Comparison of ENCODE assay signal across 8 cellular contexts in genomic region chr18:20950827-20951226, GRCh38.
DNase-seq lines count a peak whose midpoint lies in the region; ATAC-seq and TF ChIP-seq lines count a peak whose summit lies in the region.
"Not testable (repeated sequence)": the region's sequence is repeated elsewhere in the genome, so short reads cannot be mapped to it uniquely, and the experiment has no call there.

No MANE protein-coding gene starts in this region.

- not testable (repeated sequence) for H3K36me3 Mint-ChIP-seq in activated CD8-positive, alpha-beta T cell treated with anti-CD3 and anti-CD28 coated beads for 36 hours (ENCODE audit: low read depth); activated naive CD8-positive, alpha-beta T cell treated with anti-CD3 and anti-CD28 coated beads for 36 hours

- not testable (repeated sequence) for H2AK5ac ChIP-seq in mesenchymal stem cell (ENCODE audit: low read length, severe bottlenecking)

- H3K27me3 Mint-ChIP-seq in activated CD8-positive, alpha-beta T cell treated with anti-CD3 and anti-CD28 coated beads for 36 hours; activated naive CD8-positive, alpha-beta T cell treated with anti-CD3 and anti-CD28 coated beads for 36 hours: not testable (repeated sequence)

- H3K14ac ChIP-seq in mesenchymal stem cell (ENCODE audit: low read length in 2 of 2) = not testable (repeated sequence)

- not testable (repeated sequence) for H3K18ac ChIP-seq in mesenchymal stem cell (ENCODE audit: low read depth in 1 of 2, low read length in 2 of 2)

- H3K36me3 ChIP-seq in mesenchymal stem cell (ENCODE audit: control insufficient read depth in 1 of 2, insufficient read depth in 2 of 2, low read depth in 1 of 2, low read length in 2 of 2) = peaks cover 0 to 16% of the 10 kb centered on the region in 2 experiments

- not testable (repeated sequence) for H3K4me1 ChIP-seq in mesenchymal stem cell (ENCODE audit: control insufficient read depth, insufficient read depth, low read depth, low read length)

- H4K91ac ChIP-seq in mesenchymal stem cell (ENCODE audit: low read length) = not testable (repeated sequence)

- DNase-seq in EH (ENCODE audit: low read depth) (peak; percentile 7), mesenchymal stem cell (peak; percentile 6)
- not testable (repeated sequence) for DNase-seq in activated CD8-positive, alpha-beta T cell treated with anti-CD3 and anti-CD28 coated beads for 36 hours; activated naive CD8-positive, alpha-beta T cell treated with anti-CD3 and anti-CD28 coated beads for 36 hours

- not testable (repeated sequence) for H3K9me3 ChIP-seq in mesenchymal stem cell (ENCODE audit: control insufficient read depth, low read length)

- H3K27me3 ChIP-seq in mesenchymal stem cell (ENCODE audit: control insufficient read depth in 1 of 2, insufficient read depth in 1 of 2, low read length in 2 of 2) = not testable (repeated sequence)

- CTCF ChIA-PET in activated CD8-positive, alpha-beta T cell treated with anti-CD3 and anti-CD28 coated beads for 36 hours (lab: Charles Lee) = not testable (repeated sequence)

- H3K4me3 ChIP-seq in mesenchymal stem cell (ENCODE audit: insufficient read depth in 1 of 2, low read depth in 1 of 2, low read length in 2 of 2) = not testable (repeated sequence)

- not testable (repeated sequence) for H2AFZ ChIP-seq in mesenchymal stem cell (ENCODE audit: low read depth, low read length)

- not testable (repeated sequence) for H3K9ac ChIP-seq in mesenchymal stem cell (ENCODE audit: low read length)

- not testable (repeated sequence) for H2BK15ac ChIP-seq in mesenchymal stem cell (ENCODE audit: low read depth, poor library complexity, severe bottlenecking)

- WGBS in mesenchymal stem cell = 81% methylated on average over 2 of the region's 2 CpGs

- not testable (repeated sequence) for H3K4me1 Mint-ChIP-seq in activated CD8-positive, alpha-beta T cell treated with anti-CD3 and anti-CD28 coated beads for 36 hours (ENCODE audit: low read depth); activated naive CD8-positive, alpha-beta T cell treated with anti-CD3 and anti-CD28 coated beads for 36 hours

- ATAC-seq in GM18868 (IDR thresholded peaks at IDR 0.05; ENCODE audit: unreplicated experiment) (peak; percentile 78), GM21360 (IDR thresholded peaks at IDR 0.05; ENCODE audit: unreplicated experiment) (peak; percentile 65), HG02870 (IDR thresholded peaks at IDR 0.05; ENCODE audit: unreplicated experiment) (peak; percentile 79), HG03432 (IDR thresholded peaks at IDR 0.05; ENCODE audit: unreplicated experiment) (peak; percentile 50)
- ATAC-seq in activated CD8-positive, alpha-beta T cell treated with anti-CD3 and anti-CD28 coated beads for 36 hours = peak; percentile 56

- peak overlapping the region; percentile 81 for H3K27ac Mint-ChIP-seq in activated CD8-positive, alpha-beta T cell treated with anti-CD3 and anti-CD28 coated beads for 36 hours
- peak overlapping the region; percentile 86 for H3K27ac Mint-ChIP-seq in activated naive CD8-positive, alpha-beta T cell treated with anti-CD3 and anti-CD28 coated beads for 36 hours

- not testable (repeated sequence) for H3K23ac ChIP-seq in mesenchymal stem cell (ENCODE audit: low read length in 2 of 2)

- not testable (repeated sequence) for H3K4me3 Mint-ChIP-seq in activated CD8-positive, alpha-beta T cell treated with anti-CD3 and anti-CD28 coated beads for 36 hours; activated naive CD8-positive, alpha-beta T cell treated with anti-CD3 and anti-CD28 coated beads for 36 hours

- H3K79me1 ChIP-seq in mesenchymal stem cell (replicated peaks; ENCODE audit: low read length, poor library complexity, severe bottlenecking) = not testable (repeated sequence)

- not testable (repeated sequence) for TF ChIP-seq CTCF in activated CD8-positive, alpha-beta T cell treated with anti-CD3 and anti-CD28 coated beads for 36 hours (IDR thresholded peaks at IDR 0.05)

- POLR2A ChIA-PET in activated CD8-positive, alpha-beta T cell treated with anti-CD3 and anti-CD28 coated beads for 36 hours (lab: Charles Lee) = not testable (repeated sequence)

- not testable (repeated sequence) for H4K8ac ChIP-seq in mesenchymal stem cell (ENCODE audit: low read length)

- H3K9me3 Mint-ChIP-seq in activated CD8-positive, alpha-beta T cell treated with anti-CD3 and anti-CD28 coated beads for 36 hours; activated naive CD8-positive, alpha-beta T cell treated with anti-CD3 and anti-CD28 coated beads for 36 hours: not testable (repeated sequence)

- intact Hi-C loops in activated CD8-positive, alpha-beta T cell treated with anti-CD3 and anti-CD28 coated beads for 36 hours (cut with micrococcal nuclease) = not testable (repeated sequence)

- H2BK12ac ChIP-seq in mesenchymal stem cell (ENCODE audit: low read length in 2 of 2) = not testable (repeated sequence)

- not testable (repeated sequence) for H3K27ac ChIP-seq in mesenchymal stem cell (ENCODE audit: low read length, poor library complexity, severe bottlenecking)

- not testable (repeated sequence) for H2BK5ac ChIP-seq in mesenchymal stem cell (ENCODE audit: low read depth, low read length, poor library complexity, severe bottlenecking)

- H2BK120ac ChIP-seq in mesenchymal stem cell (ENCODE audit: low read depth, low read length) = not testable (repeated sequence)

- H3K4me2 ChIP-seq in mesenchymal stem cell (ENCODE audit: low read length, poor library complexity, severe bottlenecking) = not testable (repeated sequence)

- not testable (repeated sequence) for H3K4ac ChIP-seq in mesenchymal stem cell (ENCODE audit: low read depth in 1 of 2, low read length in 2 of 2)
